8 cellular contexts compared by ENCODE assay signal in the genomic region with DNA sequence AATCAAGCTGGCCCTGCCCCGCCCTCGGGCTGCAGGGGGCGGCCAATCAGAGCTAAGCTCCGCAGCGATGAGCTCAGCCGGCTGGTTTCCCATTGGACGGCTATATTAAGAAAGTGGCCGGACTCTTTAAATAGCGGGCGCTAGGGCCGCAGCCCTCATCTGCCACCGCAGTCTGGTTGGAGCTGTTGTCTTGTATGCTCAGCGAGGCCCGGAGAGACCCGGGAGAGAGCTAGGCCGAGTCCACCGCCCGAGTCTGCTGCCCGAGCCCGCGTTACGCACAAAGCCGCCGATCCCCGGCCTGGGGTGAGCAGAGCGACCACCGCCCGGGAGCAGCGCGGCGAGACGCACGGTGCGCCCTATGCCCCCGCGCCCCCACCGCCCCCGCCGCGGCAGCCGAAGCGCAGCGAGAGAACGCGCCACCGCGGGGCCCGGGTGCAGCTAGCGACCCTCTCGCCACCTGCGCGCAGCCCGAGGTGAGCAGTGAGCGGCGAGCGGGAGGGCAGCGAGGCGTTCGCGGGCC. TPM values are rescaled to one million over a fixed set of nuclear protein-coding genes. Genes with fewer than 3 reads are reported as not detected.
DNase-seq lines count a peak whose midpoint lies in the region; TF ChIP-seq lines count a peak whose summit lies in the region.

A gene (plus strand): TSS at position 158 of the 520 bp plus-strand sequence. CDS start 392 bp downstream, outside the sequence.

- peak within 1 kb of the TSS; percentile 91 for H3K4me3 Mint-ChIP-seq in nephron progenitor cell
- peak within 1 kb of the TSS; percentile 83 for H3K4me3 Mint-ChIP-seq in stimulated activated naive CD8-positive, alpha-beta T cell treated with anti-CD3 and anti-CD28 coated beads, Interleukin-15, Interleukin-2, amounts not matched to agents 100 ng/mL and 50 ng/mL, for 24 hours

- peak within 1 kb of the TSS; percentile 87 for H3K27ac Mint-ChIP-seq in nephron progenitor cell
- H3K27ac Mint-ChIP-seq in stimulated activated naive CD8-positive, alpha-beta T cell treated with anti-CD3 and anti-CD28 coated beads, Interleukin-15, Interleukin-2, amounts not matched to agents 100 ng/mL and 50 ng/mL, for 24 hours, result peak within 1 kb of the TSS; percentile 79

- TF ChIP-seq CTCF in nephron progenitor cell (IDR thresholded peaks at IDR 0.05), result no peak

- H3K9me3 Mint-ChIP-seq in nephron progenitor cell, result no peaks in the 10 kb centered on the region
- no peaks in the 10 kb centered on the region for H3K9me3 Mint-ChIP-seq in stimulated activated naive CD8-positive, alpha-beta T cell treated with anti-CD3 and anti-CD28 coated beads, Interleukin-15, Interleukin-2, amounts not matched to agents 100 ng/mL and 50 ng/mL, for 24 hours

- peak; percentile 98 for DNase-seq in EL
- DNase-seq in H4 (ENCODE audit: low spot score), result peak; percentile 89
- DNase-seq in LoVo (ENCODE audit: low spot score), result peak; percentile 98
- peak; percentile 91 for DNase-seq in SHP77 treated with DMSO at 0.1 percent for 48 hours (lab: John Stamatoyannopoulos, UW)
- DNase-seq in activated gamma-delta T cell treated with Interleukin-2 at 50 U/mL for 16 hours, result peak; percentile 85
- DNase-seq in fibroblast of the conjunctiva (ENCODE audit: low read depth), result peak; percentile 96
- DNase-seq in nephron progenitor cell, result peak; percentile 95

- H3K27me3 Mint-ChIP-seq in nephron progenitor cell (ENCODE audit: low read depth, poor library complexity), result peaks cover 4% of the 10 kb centered on the region
- peaks cover 19% of the 10 kb centered on the region for H3K27me3 Mint-ChIP-seq in stimulated activated naive CD8-positive, alpha-beta T cell treated with anti-CD3 and anti-CD28 coated beads, Interleukin-15, Interleukin-2, amounts not matched to agents 100 ng/mL and 50 ng/mL, for 24 hours

- H3K36me3 Mint-ChIP-seq in nephron progenitor cell (ENCODE audit: low read depth), result no peaks in the 10 kb centered on the region
- peaks cover 3% of the 10 kb centered on the region for H3K36me3 Mint-ChIP-seq in stimulated activated naive CD8-positive, alpha-beta T cell treated with anti-CD3 and anti-CD28 coated beads, Interleukin-15, Interleukin-2, amounts not matched to agents 100 ng/mL and 50 ng/mL, for 24 hours (ENCODE audit: low read depth)

- H3K4me1 Mint-ChIP-seq in nephron progenitor cell, result peaks cover 64% of the 10 kb centered on the region
- H3K4me1 Mint-ChIP-seq in stimulated activated naive CD8-positive, alpha-beta T cell treated with anti-CD3 and anti-CD28 coated beads, Interleukin-15, Interleukin-2, amounts not matched to agents 100 ng/mL and 50 ng/mL, for 24 hours (ENCODE audit: low read depth), result peaks cover 13% of the 10 kb centered on the region

RNA-seq across cellular contexts. Expression of the gene that starts here (rescaled TPM):
- 11.7 and 12.6 TPM in 2 replicates for total RNA-seq in H4 (2014; rRNA removed; shearing (Covaris generic))

Comparison
In these comparisons a context has a peak if more than half of its experiments do, and no peak if none do; other contexts are left out.
1. Peak in every context shown above with its lines: DNase-seq.